1 cellular context compared by ENCODE assay signal in the genomic region with DNA sequence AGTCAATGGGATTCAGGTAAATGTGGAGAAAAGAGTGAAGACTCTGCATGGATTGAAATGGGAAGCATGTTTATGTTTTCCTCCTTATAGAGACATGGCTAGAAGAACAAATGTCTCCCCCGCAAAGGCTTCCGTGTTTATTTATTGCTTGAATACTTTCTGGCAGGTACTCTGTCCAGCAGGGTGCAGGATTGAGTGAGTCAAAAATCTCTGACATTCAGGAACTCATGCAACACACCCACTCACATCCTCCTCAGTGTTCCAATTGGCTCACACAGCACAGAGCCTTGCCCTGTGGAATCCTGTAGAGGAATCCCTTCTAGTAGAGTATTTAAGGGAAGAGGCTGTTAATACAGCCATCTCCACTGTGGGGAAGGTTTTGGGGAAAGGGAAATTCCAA.
TF ChIP-seq lines count a peak whose summit lies in the region.

No MANE protein-coding gene starts in this region.

TF ChIP-seq in H1, 55 proteins besides CTCF, POLR2A, EP300 and RAD21 (continued from another document):
- TF ChIP-seq, protein P1, sequence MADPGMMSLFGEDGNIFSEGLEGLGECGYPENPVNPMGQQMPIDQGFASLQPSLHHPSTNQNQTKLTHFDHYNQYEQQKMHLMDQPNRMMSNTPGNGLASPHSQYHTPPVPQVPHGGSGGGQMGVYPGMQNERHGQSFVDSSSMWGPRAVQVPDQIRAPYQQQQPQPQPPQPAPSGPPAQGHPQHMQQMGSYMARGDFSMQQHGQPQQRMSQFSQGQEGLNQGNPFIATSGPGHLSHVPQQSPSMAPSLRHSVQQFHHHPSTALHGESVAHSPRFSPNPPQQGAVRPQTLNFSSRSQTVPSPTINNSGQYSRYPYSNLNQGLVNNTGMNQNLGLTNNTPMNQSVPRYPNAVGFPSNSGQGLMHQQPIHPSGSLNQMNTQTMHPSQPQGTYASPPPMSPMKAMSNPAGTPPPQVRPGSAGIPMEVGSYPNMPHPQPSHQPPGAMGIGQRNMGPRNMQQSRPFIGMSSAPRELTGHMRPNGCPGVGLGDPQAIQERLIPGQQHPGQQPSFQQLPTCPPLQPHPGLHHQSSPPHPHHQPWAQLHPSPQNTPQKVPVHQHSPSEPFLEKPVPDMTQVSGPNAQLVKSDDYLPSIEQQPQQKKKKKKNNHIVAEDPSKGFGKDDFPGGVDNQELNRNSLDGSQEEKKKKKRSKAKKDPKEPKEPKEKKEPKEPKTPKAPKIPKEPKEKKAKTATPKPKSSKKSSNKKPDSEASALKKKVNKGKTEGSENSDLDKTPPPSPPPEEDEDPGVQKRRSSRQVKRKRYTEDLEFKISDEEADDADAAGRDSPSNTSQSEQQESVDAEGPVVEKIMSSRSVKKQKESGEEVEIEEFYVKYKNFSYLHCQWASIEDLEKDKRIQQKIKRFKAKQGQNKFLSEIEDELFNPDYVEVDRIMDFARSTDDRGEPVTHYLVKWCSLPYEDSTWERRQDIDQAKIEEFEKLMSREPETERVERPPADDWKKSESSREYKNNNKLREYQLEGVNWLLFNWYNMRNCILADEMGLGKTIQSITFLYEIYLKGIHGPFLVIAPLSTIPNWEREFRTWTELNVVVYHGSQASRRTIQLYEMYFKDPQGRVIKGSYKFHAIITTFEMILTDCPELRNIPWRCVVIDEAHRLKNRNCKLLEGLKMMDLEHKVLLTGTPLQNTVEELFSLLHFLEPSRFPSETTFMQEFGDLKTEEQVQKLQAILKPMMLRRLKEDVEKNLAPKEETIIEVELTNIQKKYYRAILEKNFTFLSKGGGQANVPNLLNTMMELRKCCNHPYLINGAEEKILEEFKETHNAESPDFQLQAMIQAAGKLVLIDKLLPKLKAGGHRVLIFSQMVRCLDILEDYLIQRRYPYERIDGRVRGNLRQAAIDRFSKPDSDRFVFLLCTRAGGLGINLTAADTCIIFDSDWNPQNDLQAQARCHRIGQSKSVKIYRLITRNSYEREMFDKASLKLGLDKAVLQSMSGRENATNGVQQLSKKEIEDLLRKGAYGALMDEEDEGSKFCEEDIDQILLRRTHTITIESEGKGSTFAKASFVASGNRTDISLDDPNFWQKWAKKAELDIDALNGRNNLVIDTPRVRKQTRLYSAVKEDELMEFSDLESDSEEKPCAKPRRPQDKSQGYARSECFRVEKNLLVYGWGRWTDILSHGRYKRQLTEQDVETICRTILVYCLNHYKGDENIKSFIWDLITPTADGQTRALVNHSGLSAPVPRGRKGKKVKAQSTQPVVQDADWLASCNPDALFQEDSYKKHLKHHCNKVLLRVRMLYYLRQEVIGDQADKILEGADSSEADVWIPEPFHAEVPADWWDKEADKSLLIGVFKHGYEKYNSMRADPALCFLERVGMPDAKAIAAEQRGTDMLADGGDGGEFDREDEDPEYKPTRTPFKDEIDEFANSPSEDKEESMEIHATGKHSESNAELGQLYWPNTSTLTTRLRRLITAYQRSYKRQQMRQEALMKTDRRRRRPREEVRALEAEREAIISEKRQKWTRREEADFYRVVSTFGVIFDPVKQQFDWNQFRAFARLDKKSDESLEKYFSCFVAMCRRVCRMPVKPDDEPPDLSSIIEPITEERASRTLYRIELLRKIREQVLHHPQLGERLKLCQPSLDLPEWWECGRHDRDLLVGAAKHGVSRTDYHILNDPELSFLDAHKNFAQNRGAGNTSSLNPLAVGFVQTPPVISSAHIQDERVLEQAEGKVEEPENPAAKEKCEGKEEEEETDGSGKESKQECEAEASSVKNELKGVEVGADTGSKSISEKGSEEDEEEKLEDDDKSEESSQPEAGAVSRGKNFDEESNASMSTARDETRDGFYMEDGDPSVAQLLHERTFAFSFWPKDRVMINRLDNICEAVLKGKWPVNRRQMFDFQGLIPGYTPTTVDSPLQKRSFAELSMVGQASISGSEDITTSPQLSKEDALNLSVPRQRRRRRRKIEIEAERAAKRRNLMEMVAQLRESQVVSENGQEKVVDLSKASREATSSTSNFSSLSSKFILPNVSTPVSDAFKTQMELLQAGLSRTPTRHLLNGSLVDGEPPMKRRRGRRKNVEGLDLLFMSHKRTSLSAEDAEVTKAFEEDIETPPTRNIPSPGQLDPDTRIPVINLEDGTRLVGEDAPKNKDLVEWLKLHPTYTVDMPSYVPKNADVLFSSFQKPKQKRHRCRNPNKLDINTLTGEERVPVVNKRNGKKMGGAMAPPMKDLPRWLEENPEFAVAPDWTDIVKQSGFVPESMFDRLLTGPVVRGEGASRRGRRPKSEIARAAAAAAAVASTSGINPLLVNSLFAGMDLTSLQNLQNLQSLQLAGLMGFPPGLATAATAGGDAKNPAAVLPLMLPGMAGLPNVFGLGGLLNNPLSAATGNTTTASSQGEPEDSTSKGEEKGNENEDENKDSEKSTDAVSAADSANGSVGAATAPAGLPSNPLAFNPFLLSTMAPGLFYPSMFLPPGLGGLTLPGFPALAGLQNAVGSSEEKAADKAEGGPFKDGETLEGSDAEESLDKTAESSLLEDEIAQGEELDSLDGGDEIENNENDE (IDR thresholded peaks at IDR 0.05; ENCODE audit: insufficient replicate concordance, low read length) = no peak
- TF ChIP-seq, protein P2, sequence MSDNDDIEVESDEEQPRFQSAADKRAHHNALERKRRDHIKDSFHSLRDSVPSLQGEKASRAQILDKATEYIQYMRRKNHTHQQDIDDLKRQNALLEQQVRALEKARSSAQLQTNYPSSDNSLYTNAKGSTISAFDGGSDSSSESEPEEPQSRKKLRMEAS (IDR thresholded peaks at IDR 0.05) = no peak
- TF ChIP-seq TCF12 (IDR thresholded peaks at IDR 0.05; ENCODE audit: low read depth, low read length) (no peak), RXRA (IDR thresholded peaks at IDR 0.05; ENCODE audit: insufficient read depth, low read depth, low read length) (no peak), EZH2 (IDR thresholded peaks at IDR 0.05; ENCODE audit: low read depth, low read length, severe bottlenecking) (no peak), CBX5 (IDR thresholded peaks at IDR 0.05; ENCODE audit: low read depth, low read length) (no peak), KDM1A (IDR thresholded peaks at IDR 0.05; ENCODE audit: borderline replicate concordance, low read length) (no peak), PHF8 (conservative IDR thresholded peaks at IDR 0.05; ENCODE audit: low read depth, low read length) (no peak), NRF1 (IDR thresholded peaks at IDR 0.05; ENCODE audit: low read depth, low read length) (no peak), CEBPB (IDR thresholded peaks at IDR 0.05; ENCODE audit: low read depth, low read length) (no peak)
- TF ChIP-seq, protein P3, sequence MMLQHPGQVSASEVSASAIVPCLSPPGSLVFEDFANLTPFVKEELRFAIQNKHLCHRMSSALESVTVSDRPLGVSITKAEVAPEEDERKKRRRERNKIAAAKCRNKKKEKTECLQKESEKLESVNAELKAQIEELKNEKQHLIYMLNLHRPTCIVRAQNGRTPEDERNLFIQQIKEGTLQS (IDR thresholded peaks at IDR 0.05; ENCODE audit: insufficient read depth, low read depth, low read length) = no peak
- TF ChIP-seq, protein P4, sequence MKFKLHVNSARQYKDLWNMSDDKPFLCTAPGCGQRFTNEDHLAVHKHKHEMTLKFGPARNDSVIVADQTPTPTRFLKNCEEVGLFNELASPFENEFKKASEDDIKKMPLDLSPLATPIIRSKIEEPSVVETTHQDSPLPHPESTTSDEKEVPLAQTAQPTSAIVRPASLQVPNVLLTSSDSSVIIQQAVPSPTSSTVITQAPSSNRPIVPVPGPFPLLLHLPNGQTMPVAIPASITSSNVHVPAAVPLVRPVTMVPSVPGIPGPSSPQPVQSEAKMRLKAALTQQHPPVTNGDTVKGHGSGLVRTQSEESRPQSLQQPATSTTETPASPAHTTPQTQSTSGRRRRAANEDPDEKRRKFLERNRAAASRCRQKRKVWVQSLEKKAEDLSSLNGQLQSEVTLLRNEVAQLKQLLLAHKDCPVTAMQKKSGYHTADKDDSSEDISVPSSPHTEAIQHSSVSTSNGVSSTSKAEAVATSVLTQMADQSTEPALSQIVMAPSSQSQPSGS (IDR thresholded peaks at IDR 0.05; ENCODE audit: low read length) = no peak
